Comparison of ENCODE assay signal across 10 cellular contexts in the genomic region with DNA sequence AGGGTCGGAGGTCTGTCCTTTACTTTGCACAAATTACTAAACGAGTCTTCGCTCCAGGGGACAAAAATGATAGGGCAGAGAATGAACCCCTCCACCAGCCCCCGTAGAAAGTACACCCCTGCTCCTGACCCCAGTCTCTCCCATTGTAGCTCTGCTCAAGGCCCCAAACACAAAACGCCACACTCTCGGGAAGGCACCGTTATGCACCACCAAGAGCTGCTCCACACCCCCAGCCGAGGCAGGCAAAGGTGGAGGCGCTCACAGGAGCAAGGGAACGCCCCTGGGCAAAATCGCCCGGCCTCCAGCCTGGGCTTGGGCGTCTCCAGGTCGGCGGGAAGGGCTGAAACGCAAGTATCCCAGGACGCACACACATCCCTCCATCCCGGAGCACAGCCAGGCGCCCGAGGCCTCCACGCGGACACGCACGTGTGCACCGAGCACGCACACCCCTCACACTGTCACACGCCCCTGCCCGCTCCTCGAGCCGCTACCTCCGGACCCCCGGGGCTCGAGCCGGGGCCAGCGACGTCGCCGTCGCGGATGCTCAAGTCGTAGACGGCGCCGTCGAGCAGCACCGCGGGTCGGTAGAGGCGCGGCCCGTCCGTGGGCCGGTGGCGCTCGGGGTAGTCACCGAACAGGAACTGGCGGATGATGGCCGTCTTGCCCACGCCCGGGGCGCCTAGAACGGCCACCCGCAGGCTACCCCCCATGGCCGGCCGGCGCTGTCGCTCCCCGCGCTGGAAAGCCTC. TPM values are rescaled to one million over a fixed set of nuclear protein-coding genes. Genes with fewer than 3 reads are reported as not detected.
DNase-seq lines count a peak whose midpoint lies in the region; ATAC-seq, FAIRE-seq and TF ChIP-seq lines count a peak whose summit lies in the region.
"Had no signal": no experiment of that assay in that cellular context is flagged by ENCODE, and none has a peak within 500 bp of the region (broad histone marks: within the 10 kb centered on the region; RNA-seq: fewer than 3 reads in every experiment).

No MANE protein-coding gene starts in this region.

- H3K23me2 ChIP-seq in H1 (ENCODE audit: low read depth, low read length), result peaks cover 6% of the 10 kb centered on the region; the same call in 1 of the 2 replicates

- no peak overlapping the region for H2BK120ac ChIP-seq in H1 (replicated peaks; ENCODE audit: low read depth, low read length)

- no peak for FAIRE-seq in H1 (lab: Jason Lieb, UNC)

- no peak overlapping the region for H2BK15ac ChIP-seq in H1 (ENCODE audit: low read length)

- peaks cover 12 to 21% (median 13%) of the 10 kb centered on the region in 3 donors for H3K27me3 Mint-ChIP-seq in immature natural killer cell (ENCODE audit: low read depth in 3 of 3)

- peak; percentile 30 for DNase-seq in ELR (ENCODE audit: low read depth)
- DNase-seq in M059J (ENCODE audit: low read depth), result peak; percentile 48
- peak in 1 of 2 experiments; percentile 65 for DNase-seq in H1 (ENCODE audit: low read depth in 1 of 2, low spot score in 2 of 2)
- no peak for DNase-seq in prostate gland (ENCODE audit: low spot score)
- DNase-seq in immature natural killer cell, result no peak
- DNase-seq in COLO829 (ENCODE audit: low spot score), result no peak
- DNase-seq: uterus had no signal

- H3K9ac ChIP-seq in H1 (replicated peaks in 1 of 4; ENCODE audit: extremely low read depth in 1 of 4, low read depth in 3 of 4, low read length in 3 of 4), result no peak overlapping the region

- no peaks in the 10 kb centered on the region for H3K9me3 Mint-ChIP-seq in immature natural killer cell

- H3K23ac ChIP-seq in H1 (ENCODE audit: insufficient read length), result no peak overlapping the region

- intact Hi-C loops in prostate gland (cut with DNase I), result no loop called here

- no peaks in the 10 kb centered on the region for H3K79me1 ChIP-seq in H1 (ENCODE audit: low read depth, low read length)

- no peak overlapping the region for H3K14ac ChIP-seq in H1 (ENCODE audit: insufficient read length)

- POLR2A ChIA-PET in H1 (lab: Charles Lee; ENCODE audit: partially characterized antibody), result interaction anchor here (0.9 to 4.4 kb wide), 8 partner anchors 9 to 48 kb away, joined by 3 to 44 read pairs (median 4); partner anchors contain the start of gene GAS2L1

- no peaks in the 10 kb centered on the region for H3K36me3 Mint-ChIP-seq in immature natural killer cell

- H3K9me3 ChIP-seq in H1 (ENCODE audit: insufficient read depth in 2 of 2, low read depth in 1 of 2, low read length in 1 of 2) (peaks cover 7 to 8% of the 10 kb centered on the region in 2 experiments; a peak in 3 of 4 replicates), prostate gland (no peaks in the 10 kb centered on the region)
- H3K9me3 ChIP-seq: uterus had no signal

- peak overlapping the region; percentile 23 for H4K5ac ChIP-seq in H1 (ENCODE audit: insufficient read length, low read depth, low read length)

- no peaks in the 10 kb centered on the region for H3K79me2 ChIP-seq in H1 (ENCODE audit: control insufficient read depth in 1 of 2, insufficient read depth in 2 of 2, low read length in 2 of 2)

- H3K36me3 ChIP-seq in H1 (ENCODE audit: control insufficient read depth in 2 of 4, insufficient read depth in 4 of 4, low read length in 3 of 4) (peaks cover 0 to 12% (median 0%) of the 10 kb centered on the region in 4 experiments; a peak in 1 of 8 replicates), prostate gland (no peaks in the 10 kb centered on the region)
- H3K36me3 ChIP-seq: uterus had no signal

- H4K91ac ChIP-seq in H1 (replicated peaks; ENCODE audit: insufficient read length, low read length), result no peak overlapping the region

- no peak overlapping the region for H3K27ac Mint-ChIP-seq in immature natural killer cell

- H3K4me1 ChIP-seq in H1 (replicated peaks in 1 of 4; ENCODE audit: control insufficient read depth in 3 of 4, insufficient read depth in 4 of 4, low read length in 3 of 4) (peaks cover 0 to 16% (median 9%) of the 10 kb centered on the region in 4 experiments; a peak in 6 of 7 replicates), prostate gland (replicated peaks) (peaks cover 23% of the 10 kb centered on the region)

- H2BK20ac ChIP-seq in H1 (ENCODE audit: low read length), result no peak overlapping the region

- H3K18ac ChIP-seq in H1 (ENCODE audit: extremely low read depth, low read length), result peak overlapping the region; percentile 32; the same call in 1 of the 2 replicates

- H2AK5ac ChIP-seq in H1 (ENCODE audit: low read depth, low read length), result no peak overlapping the region

- H2BK5ac ChIP-seq in H1 (ENCODE audit: low read depth, low read length), result no peak overlapping the region

- peaks cover 6 to 12% of the 10 kb centered on the region in 2 experiments for H4K20me1 ChIP-seq in H1 (replicated peaks in 1 of 2; ENCODE audit: control insufficient read depth in 1 of 2, insufficient read depth in 2 of 2, low read length in 2 of 2)

- CTCF ChIA-PET in H1 (lab: Charles Lee; ENCODE audit: partially characterized antibody), result interaction anchor here (1.2 to 2.6 kb wide), 6 partner anchors 10 to 147 kb away, joined by 3 to 13 read pairs (median 6); no protein-coding TSS in a partner anchor

- H2AFZ ChIP-seq in H1 (ENCODE audit: low read length), result peak overlapping the region; percentile 9; the same call in 1 of the 2 replicates

- peak overlapping the region in 2 of 5 donors; percentile 33 to 40 for H3K4me3 Mint-ChIP-seq in immature natural killer cell

- H3K4me3 ChIP-seq in H1 (ENCODE audit: extremely low read depth in 1 of 4, insufficient read depth in 2 of 4, low read depth in 3 of 4, low read length in 4 of 4) (peak overlapping the region; percentile 27 to 56 (median 38); a peak in 5 of 8 replicates), prostate gland (peak overlapping the region; percentile 18 to 35)

- TF ChIP-seq EP300 in H1 (IDR thresholded peaks at IDR 0.05; ENCODE audit: borderline replicate concordance in 1 of 2, low read depth in 2 of 2, low read length in 2 of 2), result no peak

- 20% methylated on average over 63 of the region's 69 CpGs; no CpG with 5 or more reads in 1 of the 2 experiments for WGBS in H1 (ENCODE audit: extremely low coverage in 1 of 2, insufficient coverage in 1 of 2, insufficient read length in 1 of 2, insufficient replicate concordance in 2 of 2, low coverage in 1 of 2, low lambda C conversion rate in 2 of 2, missing lambda C conversion rate in 1 of 2), 2 experiments
- WGBS in prostate gland, result 4% methylated on average over 42 of the region's 69 CpGs

- TF ChIP-seq CTCF in H1 (IDR thresholded peaks at IDR 0.05; ENCODE audit: control extremely low read depth in 1 of 3, insufficient read depth in 1 of 3, low read depth in 1 of 3, low read length in 3 of 3) (no peak), prostate gland (IDR thresholded peaks at IDR 0.05) (no peak)

- H2BK12ac ChIP-seq in H1 (ENCODE audit: low read depth, low read length), result peak overlapping the region; percentile 39; the same call in 1 of the 2 replicates

- TF ChIP-seq POLR2A in H1 (IDR thresholded peaks at IDR 0.05; ENCODE audit: control extremely low read depth in 1 of 2, low read depth in 2 of 2, low read length in 2 of 2) (no peak), prostate gland (IDR thresholded peaks at IDR 0.05) (no peak)

- ATAC-seq in HG03025 (IDR thresholded peaks at IDR 0.05; ENCODE audit: low FRiP score, unreplicated experiment) (no peak), HG03521 (IDR thresholded peaks at IDR 0.05; ENCODE audit: unreplicated experiment) (no peak)
- ATAC-seq: left lobe of liver had no signal

- TF ChIP-seq RAD21 in H1 (IDR thresholded peaks at IDR 0.05 in 1 of 2, conservative IDR thresholded peaks at IDR 0.05 in 1 of 2; ENCODE audit: low read depth in 2 of 2, low read length in 2 of 2), result no peak

- H3K56ac ChIP-seq in H1 (replicated peaks; ENCODE audit: insufficient read length, low read depth, low read length), result no peak overlapping the region

- peaks cover 11 to 12% of the 10 kb centered on the region in 2 donors for H3K4me1 Mint-ChIP-seq in immature natural killer cell

- peaks cover 29 to 46% (median 43%) of the 10 kb centered on the region in 4 experiments for H3K27me3 ChIP-seq in H1 (replicated peaks in 1 of 4; ENCODE audit: control insufficient read depth in 3 of 4, extremely low read depth in 1 of 4, insufficient read depth in 3 of 4, low read length in 3 of 4)
- no peaks in the 10 kb centered on the region for H3K27me3 ChIP-seq in prostate gland (replicated peaks; ENCODE audit: insufficient read depth)

- H3K27ac ChIP-seq in H1 (ENCODE audit: low read depth, low read length) (no peak overlapping the region), prostate gland (no peak overlapping the region)
- H3K27ac ChIP-seq: uterus had no signal

- no peak overlapping the region for H3K4ac ChIP-seq in H1 (replicated peaks; ENCODE audit: insufficient read length, low read depth, low read length)

- 0 out of 2 replicates have a peak overlapping the region, but pooled peaks have one; percentile 15 for H4K8ac ChIP-seq in H1 (ENCODE audit: extremely low read depth, insufficient read depth, low read length)

- H3K4me2 ChIP-seq in H1 (ENCODE audit: insufficient read depth in 1 of 2, low read depth in 2 of 2, low read length in 2 of 2), result peak overlapping the region; percentile 68 to 74

RNA-seq across cellular contexts. Expression of gene RASL10A, which starts 0.8 kb away (rescaled TPM):
- 0.07 TPM in 1 of 2 replicates, not detected in the other for total RNA-seq in M059J (2014; rRNA removed; shearing (Covaris generic))
- total RNA-seq in H1 (2021; fragmentation: NEBNext Ultra II Directional; extraction: Animal tissue kit (Norgen Biotek cat#: 25700)), result 1.4 and 1.5 TPM in 2 replicates
- polyA plus RNA-seq in H1 (2011; rRNA removed) (1.1 and 1.6 TPM in 2 replicates), immature natural killer cell (not detected)
- polyA plus RNA-seq in H1 (2011; cell fraction: cytosol; rRNA removed), result 1.0 TPM
- 2.4 TPM for polyA plus RNA-seq in H1 (2011; cell fraction: nucleus; rRNA removed)
- 0.26 to 0.58 TPM (median 0.39 TPM) in 4 replicates for polyA plus RNA-seq in H1 (2012, experiment 1 of 2)
- 0.21 TPM for polyA plus RNA-seq in H1 (2012, experiment 2 of 2)
- polyA plus RNA-seq in H1 (2013, experiment 1 of 2), result 1.1 TPM
- 1.0 TPM for polyA plus RNA-seq in H1 (2013, experiment 2 of 2)
- not detected in 2 replicates for polyA minus RNA-seq in H1 (2011; rRNA and poly(A)+ RNA removed)
- polyA minus RNA-seq in H1 (2011; cell fraction: cytosol; rRNA and poly(A)+ RNA removed), result not detected
- polyA minus RNA-seq in H1 (2011; cell fraction: nucleus; rRNA and poly(A)+ RNA removed), result 0.80 TPM
- 10 to 100 TPM in 1 of 2 donors, 1 to 10 TPM in 1; 9.2 to 15.1 TPM for total RNA-seq in prostate gland

RNA-seq across cellular contexts. Expression of gene GAS2L1, which starts 8.3 kb away (rescaled TPM):
- total RNA-seq in M059J (2014; rRNA removed; shearing (Covaris generic)), result 10.2 and 17.2 TPM in 2 replicates
- total RNA-seq in H1 (2021; fragmentation: NEBNext Ultra II Directional; extraction: Animal tissue kit (Norgen Biotek cat#: 25700)), result 9.7 and 10.1 TPM in 2 replicates
- polyA plus RNA-seq in H1 (2011; rRNA removed) (3.6 and 6.8 TPM in 2 replicates), immature natural killer cell (1 to 10 TPM in 1 of 3 donors, under 1 TPM in 1, not detected in 1; 0.26 to 1.2 TPM)
- polyA plus RNA-seq in H1 (2011; cell fraction: cytosol; rRNA removed), result 3.9 TPM
- polyA plus RNA-seq in H1 (2011; cell fraction: nucleus; rRNA removed), result 16.7 TPM
- polyA plus RNA-seq in H1 (2012, experiment 1 of 2), result 4.0 to 5.7 TPM (median 5.3 TPM) in 4 replicates
- 4.1 TPM for polyA plus RNA-seq in H1 (2012, experiment 2 of 2)
- polyA plus RNA-seq in H1 (2013, experiment 1 of 2), result 8.9 TPM
- 8.0 TPM for polyA plus RNA-seq in H1 (2013, experiment 2 of 2)
- 1.3 and 2.9 TPM in 2 replicates for polyA minus RNA-seq in H1 (2011; rRNA and poly(A)+ RNA removed)
- polyA minus RNA-seq in H1 (2011; cell fraction: cytosol; rRNA and poly(A)+ RNA removed), result 2.5 TPM
- polyA minus RNA-seq in H1 (2011; cell fraction: nucleus; rRNA and poly(A)+ RNA removed), result 3.7 TPM
- total RNA-seq in prostate gland, result 100 to 1,000 TPM in 1 of 2 donors, 10 to 100 TPM in 1; 85.8 to 159 TPM

RNA-seq across cellular contexts. Expression of gene EWSR1, which starts 46.6 kb away (rescaled TPM):
- 179 and 188 TPM in 2 replicates for total RNA-seq in M059J (2014; rRNA removed; shearing (Covaris generic))
- total RNA-seq in H1 (2021; fragmentation: NEBNext Ultra II Directional; extraction: Animal tissue kit (Norgen Biotek cat#: 25700)), result 385 and 387 TPM in 2 replicates
- 646 and 930 TPM in 2 replicates for polyA plus RNA-seq in H1 (2011; rRNA removed)
- polyA plus RNA-seq in H1 (2011; cell fraction: cytosol; rRNA removed), result 525 TPM
- polyA plus RNA-seq in H1 (2011; cell fraction: nucleus; rRNA removed), result 1,044 TPM
- 380 to 507 TPM (median 400 TPM) in 4 replicates for polyA plus RNA-seq in H1 (2012, experiment 1 of 2)
- 92.9 TPM for polyA plus RNA-seq in H1 (2012, experiment 2 of 2)
- 297 TPM for polyA plus RNA-seq in H1 (2013, experiment 1 of 2)
- polyA plus RNA-seq in H1 (2013, experiment 2 of 2), result 268 TPM
- polyA minus RNA-seq in H1 (2011; rRNA and poly(A)+ RNA removed), result 575 and 704 TPM in 2 replicates
- 228 TPM for polyA minus RNA-seq in H1 (2011; cell fraction: cytosol; rRNA and poly(A)+ RNA removed)
- 291 TPM for polyA minus RNA-seq in H1 (2011; cell fraction: nucleus; rRNA and poly(A)+ RNA removed)
- 100 to 1,000 TPM; 181 to 213 TPM for total RNA-seq in prostate gland
- polyA plus RNA-seq in immature natural killer cell, result 100 to 1,000 TPM; 135 to 218 (median 214) TPM

RNA-seq across cellular contexts. Expression of gene RHBDD3, which starts 46.9 kb away (rescaled TPM):
- total RNA-seq in M059J (2014; rRNA removed; shearing (Covaris generic)), result 17.7 and 33.1 TPM in 2 replicates
- 72.1 and 75.7 TPM in 2 replicates for total RNA-seq in H1 (2021; fragmentation: NEBNext Ultra II Directional; extraction: Animal tissue kit (Norgen Biotek cat#: 25700))
- polyA plus RNA-seq in H1 (2011; rRNA removed) (117 and 171 TPM in 2 replicates), immature natural killer cell (10 to 100 TPM in 1 of 3 donors, 1 to 10 TPM in 2; 4.5 to 11.7 (median 5.4) TPM)
- polyA plus RNA-seq in H1 (2011; cell fraction: cytosol; rRNA removed), result 128 TPM
- 161 TPM for polyA plus RNA-seq in H1 (2011; cell fraction: nucleus; rRNA removed)
- polyA plus RNA-seq in H1 (2012, experiment 1 of 2), result 64.0 to 89.1 TPM (median 81.6 TPM) in 4 replicates
- polyA plus RNA-seq in H1 (2012, experiment 2 of 2), result 70.6 TPM
- 69.3 TPM for polyA plus RNA-seq in H1 (2013, experiment 1 of 2)
- polyA plus RNA-seq in H1 (2013, experiment 2 of 2), result 69.0 TPM
- 20.8 and 28.6 TPM in 2 replicates for polyA minus RNA-seq in H1 (2011; rRNA and poly(A)+ RNA removed)
- 29.9 TPM for polyA minus RNA-seq in H1 (2011; cell fraction: cytosol; rRNA and poly(A)+ RNA removed)
- polyA minus RNA-seq in H1 (2011; cell fraction: nucleus; rRNA and poly(A)+ RNA removed), result 42.7 TPM
- 10 to 100 TPM; 66.9 to 74.6 TPM for total RNA-seq in prostate gland

Comparison
In these comparisons a context has a peak if more than half of its experiments do, and no peak if none do; other contexts are left out.
1. DNase-seq: peak in ELR (single experiment) and M059J (single experiment); none in prostate gland (single experiment), immature natural killer cell (0 of 3) and COLO829 (single experiment).